20 cellular contexts compared by ENCODE assay signal in genomic region chr4:9880411-9881197, GRCh38.
DNase-seq lines count a peak whose midpoint lies in the region; ATAC-seq and TF ChIP-seq lines count a peak whose summit lies in the region.
"Had no signal": no experiment of that assay in that cellular context is flagged by ENCODE, and none has a peak within 500 bp of the region (broad histone marks: within the 10 kb centered on the region; RNA-seq: fewer than 3 reads in every experiment).

No MANE protein-coding gene starts in this region.

- ATAC-seq in Right ventricle myocardium superior (ENCODE audit: poor library complexity) = peak; percentile 82
- no peak for ATAC-seq in HG03139 (IDR thresholded peaks at IDR 0.05; ENCODE audit: unreplicated experiment)
- ATAC-seq in GM21515 (IDR thresholded peaks at IDR 0.05; ENCODE audit: unreplicated experiment) = no peak
- ATAC-seq: CD8-positive, alpha-beta T cell; natural killer cell treated with Interleukin-12 subunit alpha and Interleukin-12 subunit beta and Interleukin-15 and Interleukin-18, amount 100 ng/mL, for 72 hours; right lobe of liver; upper lobe of right lung had no signal

- intact Hi-C loops in Right ventricle myocardium superior (cut with DNase I) (no loop called here), cardiac septum (cut with DNase I) (no loop called here)

- peak overlapping the region in 1 of 3 experiments; percentile 14 for H3K4me3 Mint-ChIP-seq in nephron
- no peak overlapping the region for H3K4me3 Mint-ChIP-seq in activated naive CD8-positive, alpha-beta T cell treated with anti-CD3 and anti-CD28 coated beads for 36 hours
- H3K4me3 Mint-ChIP-seq: activated T-helper 1 cell treated with anti-CD3 and anti-CD28 coated beads, Interleukin-12 subunit alpha, Interleukin-12 subunit beta, Interleukin-2, Interleukin-4 antibody, amounts not matched to agents 30 ng/mL and 10 ng/mL and 1 ng/mL, durations not matched to agents 14 hours and 24 hours and 36 hours; CD8-positive, alpha-beta T cell; natural killer cell treated with Interleukin-12 subunit alpha and Interleukin-12 subunit beta and Interleukin-15 and Interleukin-18, amount 100 ng/mL, for 72 hours; T-helper 2 cell treated with Interferon-gamma antibody and Interleukin-4, amounts not matched to agents 5 μg/mL and 100 μg/mL, for 36 hours had no signal

- no peaks in the 10 kb centered on the region for H3K9me3 Mint-ChIP-seq in nephron
- H3K9me3 Mint-ChIP-seq in activated naive CD8-positive, alpha-beta T cell treated with anti-CD3 and anti-CD28 coated beads for 36 hours = no peaks in the 10 kb centered on the region
- H3K9me3 Mint-ChIP-seq: activated T-helper 1 cell treated with anti-CD3 and anti-CD28 coated beads, Interleukin-12 subunit alpha, Interleukin-12 subunit beta, Interleukin-2, Interleukin-4 antibody, amounts not matched to agents 30 ng/mL and 10 ng/mL and 1 ng/mL, durations not matched to agents 14 hours and 24 hours and 36 hours; CD8-positive, alpha-beta T cell; natural killer cell treated with Interleukin-12 subunit alpha and Interleukin-12 subunit beta and Interleukin-15 and Interleukin-18, amount 100 ng/mL, for 72 hours; T-helper 2 cell treated with Interferon-gamma antibody and Interleukin-4, amounts not matched to agents 5 μg/mL and 100 μg/mL, for 36 hours had no signal

- peaks cover 37% of the 10 kb centered on the region for H3K4me1 Mint-ChIP-seq in nephron
- H3K4me1 Mint-ChIP-seq in activated naive CD8-positive, alpha-beta T cell treated with anti-CD3 and anti-CD28 coated beads for 36 hours = no peaks in the 10 kb centered on the region

- H3K36me3 Mint-ChIP-seq in nephron (ENCODE audit: low read depth) = no peaks in the 10 kb centered on the region
- H3K36me3 Mint-ChIP-seq in activated naive CD8-positive, alpha-beta T cell treated with anti-CD3 and anti-CD28 coated beads for 36 hours = no peaks in the 10 kb centered on the region
- H3K36me3 Mint-ChIP-seq: CD8-positive, alpha-beta T cell; natural killer cell treated with Interleukin-12 subunit alpha and Interleukin-12 subunit beta and Interleukin-15 and Interleukin-18, amount 100 ng/mL, for 72 hours had no signal

- H3K27ac Mint-ChIP-seq in nephron = peak overlapping the region in 2 of 3 experiments; percentile 88 to 92
- no peak overlapping the region for H3K27ac Mint-ChIP-seq in activated naive CD8-positive, alpha-beta T cell treated with anti-CD3 and anti-CD28 coated beads for 36 hours
- H3K27ac Mint-ChIP-seq: activated T-helper 1 cell treated with anti-CD3 and anti-CD28 coated beads, Interleukin-12 subunit alpha, Interleukin-12 subunit beta, Interleukin-2, Interleukin-4 antibody, amounts not matched to agents 30 ng/mL and 10 ng/mL and 1 ng/mL, durations not matched to agents 14 hours and 24 hours and 36 hours; CD8-positive, alpha-beta T cell; natural killer cell treated with Interleukin-12 subunit alpha and Interleukin-12 subunit beta and Interleukin-15 and Interleukin-18, amount 100 ng/mL, for 72 hours; T-helper 2 cell treated with Interferon-gamma antibody and Interleukin-4, amounts not matched to agents 5 μg/mL and 100 μg/mL, for 36 hours had no signal

- H3K4me3 ChIP-seq in fibroblast of mammary gland (ENCODE audit: control insufficient read depth, low read depth, low read length) = no peak overlapping the region
- H3K4me3 ChIP-seq: right lobe of liver, upper lobe of right lung had no signal

- H3K27me3 Mint-ChIP-seq in nephron (ENCODE audit: low read depth) = peaks cover 10% of the 10 kb centered on the region
- H3K27me3 Mint-ChIP-seq in activated naive CD8-positive, alpha-beta T cell treated with anti-CD3 and anti-CD28 coated beads for 36 hours = no peaks in the 10 kb centered on the region

- DNase-seq in Right ventricle myocardium superior (no peak), cardiac septum (ENCODE audit: low spot score) (no peak), fibroblast of mammary gland (ENCODE audit: low read depth) (peak; percentile 4), T1000 (lab: John Stamatoyannopoulos, UW) (no peak)
- no peak for DNase-seq in activated naive CD8-positive, alpha-beta T cell treated with anti-CD3 and anti-CD28 coated beads for 36 hours
- DNase-seq: activated CD4-positive, alpha-beta T cell treated with anti-CD3 and anti-CD28 coated beads, Interleukin-2, amount 50 U/mL, for 1 hour; activated naive CD4-positive, alpha-beta T cell treated with anti-CD3 and anti-CD28 coated beads, Interleukin-2, amount 50 U/mL, for 16 hours; AML-193; anterior cingulate cortex; CD8-positive, alpha-beta T cell; foreskin fibroblast; Karpas-422; right lobe of liver; upper lobe of right lung had no signal

- TF ChIP-seq CTCF in fibroblast of mammary gland (conservative IDR thresholded peaks at IDR 0.05; ENCODE audit: control insufficient read depth, insufficient read depth, low read depth, low read length) (no peak), nephron (IDR thresholded peaks at IDR 0.05; ENCODE audit: unreplicated experiment in 3 of 3) (no peak)
